1 cellular context compared by ENCODE assay signal in the genomic region with DNA sequence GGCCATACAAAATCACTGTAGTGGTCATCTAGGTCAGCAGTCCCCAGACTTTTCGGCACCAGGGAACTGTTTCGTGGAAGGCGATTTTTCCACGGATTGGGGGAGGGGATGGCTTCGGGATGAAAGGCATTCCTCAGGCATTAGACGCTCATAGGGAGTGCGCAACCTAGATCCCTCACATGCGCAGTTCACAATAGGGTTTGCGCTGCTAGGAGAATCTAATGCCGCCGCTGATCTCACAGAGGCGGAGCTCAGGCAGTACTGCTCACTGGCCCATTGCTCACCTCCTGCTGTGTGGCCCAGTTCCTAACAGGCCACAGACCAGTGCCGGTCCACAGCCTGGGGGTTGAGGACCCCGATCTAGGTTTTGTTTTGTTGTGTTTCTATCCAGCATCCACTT.
TF ChIP-seq lines count a peak whose summit lies in the region.

No MANE protein-coding gene starts in this region.

TF ChIP-seq in GM23338, 12 proteins besides CTCF, POLR2A, EP300 and RAD21 (continued from another document):
- TF ChIP-seq ZNF462 (CRISPR knock-in tag; IDR thresholded peaks at IDR 0.05): no peak
- TF ChIP-seq EZH2phosphoT487 (IDR thresholded peaks at IDR 0.05; ENCODE audit: unreplicated experiment): no peak
- TF ChIP-seq NANOG (IDR thresholded peaks at IDR 0.05; ENCODE audit: borderline replicate concordance): no peak
